In the genomic region with DNA sequence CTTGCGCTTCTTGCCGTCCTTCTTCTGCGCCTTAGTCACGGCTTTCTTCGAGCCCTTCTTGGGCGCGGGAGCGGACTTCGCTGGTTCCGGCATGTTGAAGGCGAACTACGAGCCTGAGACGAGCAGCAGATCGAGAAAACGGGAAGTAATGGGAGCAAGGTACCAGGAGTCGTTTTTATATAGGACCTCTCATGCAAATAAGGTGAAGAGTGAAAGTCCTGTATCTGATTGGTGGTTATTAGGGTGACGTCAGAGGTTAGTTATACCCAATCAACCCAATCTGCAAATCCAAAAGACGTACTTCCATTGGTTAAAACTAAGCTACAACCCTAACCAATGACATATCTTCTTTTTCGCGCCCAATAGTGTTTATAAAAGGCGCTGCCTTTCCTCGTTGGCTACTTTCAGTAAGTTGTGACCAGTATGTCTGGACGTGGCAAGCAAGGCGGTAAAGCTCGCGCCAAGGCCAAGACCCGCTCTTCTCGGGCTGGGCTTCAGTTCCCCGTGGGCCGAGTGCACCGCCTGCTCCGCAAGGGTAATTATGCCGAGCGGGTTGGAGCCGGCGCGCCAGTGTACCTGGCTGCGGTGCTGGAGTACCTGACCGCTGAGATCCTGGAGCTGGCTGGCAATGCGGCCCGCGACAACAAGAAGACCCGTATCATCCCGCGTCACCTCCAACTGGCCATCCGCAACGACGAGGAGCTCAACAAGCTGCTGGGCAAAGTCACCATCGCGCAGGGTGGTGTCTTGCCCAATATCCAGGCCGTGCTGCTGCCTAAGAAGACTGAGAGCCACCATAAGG, we compare ENCODE assay signal across 1 cellular context.
TF ChIP-seq lines count a peak whose summit lies in the region.

No MANE protein-coding gene starts in this region.

TF ChIP-seq in K562, 482 proteins besides CTCF, POLR2A, EP300 and RAD21 (continued from another document and continues in another):
- TF ChIP-seq, protein P1, sequence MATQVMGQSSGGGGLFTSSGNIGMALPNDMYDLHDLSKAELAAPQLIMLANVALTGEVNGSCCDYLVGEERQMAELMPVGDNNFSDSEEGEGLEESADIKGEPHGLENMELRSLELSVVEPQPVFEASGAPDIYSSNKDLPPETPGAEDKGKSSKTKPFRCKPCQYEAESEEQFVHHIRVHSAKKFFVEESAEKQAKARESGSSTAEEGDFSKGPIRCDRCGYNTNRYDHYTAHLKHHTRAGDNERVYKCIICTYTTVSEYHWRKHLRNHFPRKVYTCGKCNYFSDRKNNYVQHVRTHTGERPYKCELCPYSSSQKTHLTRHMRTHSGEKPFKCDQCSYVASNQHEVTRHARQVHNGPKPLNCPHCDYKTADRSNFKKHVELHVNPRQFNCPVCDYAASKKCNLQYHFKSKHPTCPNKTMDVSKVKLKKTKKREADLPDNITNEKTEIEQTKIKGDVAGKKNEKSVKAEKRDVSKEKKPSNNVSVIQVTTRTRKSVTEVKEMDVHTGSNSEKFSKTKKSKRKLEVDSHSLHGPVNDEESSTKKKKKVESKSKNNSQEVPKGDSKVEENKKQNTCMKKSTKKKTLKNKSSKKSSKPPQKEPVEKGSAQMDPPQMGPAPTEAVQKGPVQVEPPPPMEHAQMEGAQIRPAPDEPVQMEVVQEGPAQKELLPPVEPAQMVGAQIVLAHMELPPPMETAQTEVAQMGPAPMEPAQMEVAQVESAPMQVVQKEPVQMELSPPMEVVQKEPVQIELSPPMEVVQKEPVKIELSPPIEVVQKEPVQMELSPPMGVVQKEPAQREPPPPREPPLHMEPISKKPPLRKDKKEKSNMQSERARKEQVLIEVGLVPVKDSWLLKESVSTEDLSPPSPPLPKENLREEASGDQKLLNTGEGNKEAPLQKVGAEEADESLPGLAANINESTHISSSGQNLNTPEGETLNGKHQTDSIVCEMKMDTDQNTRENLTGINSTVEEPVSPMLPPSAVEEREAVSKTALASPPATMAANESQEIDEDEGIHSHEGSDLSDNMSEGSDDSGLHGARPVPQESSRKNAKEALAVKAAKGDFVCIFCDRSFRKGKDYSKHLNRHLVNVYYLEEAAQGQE (CRISPR knock-in tag; IDR thresholded peaks at IDR 0.05; ENCODE audit: low read depth): peak; percentile 83
- TF ChIP-seq, protein P2, sequence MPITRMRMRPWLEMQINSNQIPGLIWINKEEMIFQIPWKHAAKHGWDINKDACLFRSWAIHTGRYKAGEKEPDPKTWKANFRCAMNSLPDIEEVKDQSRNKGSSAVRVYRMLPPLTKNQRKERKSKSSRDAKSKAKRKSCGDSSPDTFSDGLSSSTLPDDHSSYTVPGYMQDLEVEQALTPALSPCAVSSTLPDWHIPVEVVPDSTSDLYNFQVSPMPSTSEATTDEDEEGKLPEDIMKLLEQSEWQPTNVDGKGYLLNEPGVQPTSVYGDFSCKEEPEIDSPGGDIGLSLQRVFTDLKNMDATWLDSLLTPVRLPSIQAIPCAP (CRISPR knock-in tag; IDR thresholded peaks at IDR 0.05; ENCODE audit: borderline replicate concordance): peak; percentile 90
- TF ChIP-seq SP1 (CRISPR knock-in tag; IDR thresholded peaks at IDR 0.05) (peak; percentile 97), BCOR (IDR thresholded peaks at IDR 0.05) (peak; percentile 68), HMGN3 (IDR thresholded peaks at IDR 0.05; ENCODE audit: borderline replicate concordance, extremely low read depth, insufficient read length, low read depth, low read length) (no peak), BRCA1 (IDR thresholded peaks at IDR 0.05) (no peak), BRCA1 (CRISPR knock-in tag; IDR thresholded peaks at IDR 0.05) (no peak), STAT5B (CRISPR knock-in tag; IDR thresholded peaks at IDR 0.05) (no peak), TAF1 (IDR thresholded peaks at IDR 0.05; ENCODE audit: control insufficient read depth, extremely low read depth, insufficient read depth, low read length, severe bottlenecking) (peak; percentile 97), SNIP1 (IDR thresholded peaks at IDR 0.05; ENCODE audit: low read depth) (no peak; the same call in 1 of the 2 replicates), MEF2A (IDR thresholded peaks at IDR 0.05; ENCODE audit: control insufficient read depth, low read depth, low read length) (peak; percentile 65), ADNP (tag; IDR thresholded peaks at IDR 0.05) (no peak), SREBF1 (IDR thresholded peaks at IDR 0.05; ENCODE audit: borderline replicate concordance, low read depth, low read length) (no peak), LEF1 (IDR thresholded peaks at IDR 0.05) (no peak; the same call in 1 of the 2 replicates), RBM17 (IDR thresholded peaks at IDR 0.05; ENCODE audit: borderline replicate concordance, low read depth, low read length) (no peak), MYC (IDR thresholded peaks at IDR 0.05; ENCODE audit: low read depth, low read length) (peak; percentile 85), MYC (CRISPR knock-in tag; IDR thresholded peaks at IDR 0.05; ENCODE audit: borderline replicate concordance, low read depth) (0 out of 2 replicates have a peak, but pooled peaks have one; percentile 48), KDM5B (IDR thresholded peaks at IDR 0.05; ENCODE audit: insufficient replicate concordance, low read depth, low read length) (peak; percentile 99), PHTF2 (CRISPR knock-in tag; IDR thresholded peaks at IDR 0.05) (peak; percentile 64; the same call in 1 of the 2 replicates), TCF7L2 (IDR thresholded peaks at IDR 0.05; ENCODE audit: low read depth, low read length) (no peak), ZNF232 (CRISPR knock-in tag; IDR thresholded peaks at IDR 0.05) (peak; percentile 77; the same call in 1 of the 2 replicates)
- TF ChIP-seq, protein P3, sequence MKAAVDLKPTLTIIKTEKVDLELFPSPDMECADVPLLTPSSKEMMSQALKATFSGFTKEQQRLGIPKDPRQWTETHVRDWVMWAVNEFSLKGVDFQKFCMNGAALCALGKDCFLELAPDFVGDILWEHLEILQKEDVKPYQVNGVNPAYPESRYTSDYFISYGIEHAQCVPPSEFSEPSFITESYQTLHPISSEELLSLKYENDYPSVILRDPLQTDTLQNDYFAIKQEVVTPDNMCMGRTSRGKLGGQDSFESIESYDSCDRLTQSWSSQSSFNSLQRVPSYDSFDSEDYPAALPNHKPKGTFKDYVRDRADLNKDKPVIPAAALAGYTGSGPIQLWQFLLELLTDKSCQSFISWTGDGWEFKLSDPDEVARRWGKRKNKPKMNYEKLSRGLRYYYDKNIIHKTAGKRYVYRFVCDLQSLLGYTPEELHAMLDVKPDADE (conservative IDR thresholded peaks at IDR 0.05; ENCODE audit: control insufficient read depth, low read depth, low read length): peak; percentile 95; the same call in 1 of the 2 replicates
- TF ChIP-seq, protein P4, sequence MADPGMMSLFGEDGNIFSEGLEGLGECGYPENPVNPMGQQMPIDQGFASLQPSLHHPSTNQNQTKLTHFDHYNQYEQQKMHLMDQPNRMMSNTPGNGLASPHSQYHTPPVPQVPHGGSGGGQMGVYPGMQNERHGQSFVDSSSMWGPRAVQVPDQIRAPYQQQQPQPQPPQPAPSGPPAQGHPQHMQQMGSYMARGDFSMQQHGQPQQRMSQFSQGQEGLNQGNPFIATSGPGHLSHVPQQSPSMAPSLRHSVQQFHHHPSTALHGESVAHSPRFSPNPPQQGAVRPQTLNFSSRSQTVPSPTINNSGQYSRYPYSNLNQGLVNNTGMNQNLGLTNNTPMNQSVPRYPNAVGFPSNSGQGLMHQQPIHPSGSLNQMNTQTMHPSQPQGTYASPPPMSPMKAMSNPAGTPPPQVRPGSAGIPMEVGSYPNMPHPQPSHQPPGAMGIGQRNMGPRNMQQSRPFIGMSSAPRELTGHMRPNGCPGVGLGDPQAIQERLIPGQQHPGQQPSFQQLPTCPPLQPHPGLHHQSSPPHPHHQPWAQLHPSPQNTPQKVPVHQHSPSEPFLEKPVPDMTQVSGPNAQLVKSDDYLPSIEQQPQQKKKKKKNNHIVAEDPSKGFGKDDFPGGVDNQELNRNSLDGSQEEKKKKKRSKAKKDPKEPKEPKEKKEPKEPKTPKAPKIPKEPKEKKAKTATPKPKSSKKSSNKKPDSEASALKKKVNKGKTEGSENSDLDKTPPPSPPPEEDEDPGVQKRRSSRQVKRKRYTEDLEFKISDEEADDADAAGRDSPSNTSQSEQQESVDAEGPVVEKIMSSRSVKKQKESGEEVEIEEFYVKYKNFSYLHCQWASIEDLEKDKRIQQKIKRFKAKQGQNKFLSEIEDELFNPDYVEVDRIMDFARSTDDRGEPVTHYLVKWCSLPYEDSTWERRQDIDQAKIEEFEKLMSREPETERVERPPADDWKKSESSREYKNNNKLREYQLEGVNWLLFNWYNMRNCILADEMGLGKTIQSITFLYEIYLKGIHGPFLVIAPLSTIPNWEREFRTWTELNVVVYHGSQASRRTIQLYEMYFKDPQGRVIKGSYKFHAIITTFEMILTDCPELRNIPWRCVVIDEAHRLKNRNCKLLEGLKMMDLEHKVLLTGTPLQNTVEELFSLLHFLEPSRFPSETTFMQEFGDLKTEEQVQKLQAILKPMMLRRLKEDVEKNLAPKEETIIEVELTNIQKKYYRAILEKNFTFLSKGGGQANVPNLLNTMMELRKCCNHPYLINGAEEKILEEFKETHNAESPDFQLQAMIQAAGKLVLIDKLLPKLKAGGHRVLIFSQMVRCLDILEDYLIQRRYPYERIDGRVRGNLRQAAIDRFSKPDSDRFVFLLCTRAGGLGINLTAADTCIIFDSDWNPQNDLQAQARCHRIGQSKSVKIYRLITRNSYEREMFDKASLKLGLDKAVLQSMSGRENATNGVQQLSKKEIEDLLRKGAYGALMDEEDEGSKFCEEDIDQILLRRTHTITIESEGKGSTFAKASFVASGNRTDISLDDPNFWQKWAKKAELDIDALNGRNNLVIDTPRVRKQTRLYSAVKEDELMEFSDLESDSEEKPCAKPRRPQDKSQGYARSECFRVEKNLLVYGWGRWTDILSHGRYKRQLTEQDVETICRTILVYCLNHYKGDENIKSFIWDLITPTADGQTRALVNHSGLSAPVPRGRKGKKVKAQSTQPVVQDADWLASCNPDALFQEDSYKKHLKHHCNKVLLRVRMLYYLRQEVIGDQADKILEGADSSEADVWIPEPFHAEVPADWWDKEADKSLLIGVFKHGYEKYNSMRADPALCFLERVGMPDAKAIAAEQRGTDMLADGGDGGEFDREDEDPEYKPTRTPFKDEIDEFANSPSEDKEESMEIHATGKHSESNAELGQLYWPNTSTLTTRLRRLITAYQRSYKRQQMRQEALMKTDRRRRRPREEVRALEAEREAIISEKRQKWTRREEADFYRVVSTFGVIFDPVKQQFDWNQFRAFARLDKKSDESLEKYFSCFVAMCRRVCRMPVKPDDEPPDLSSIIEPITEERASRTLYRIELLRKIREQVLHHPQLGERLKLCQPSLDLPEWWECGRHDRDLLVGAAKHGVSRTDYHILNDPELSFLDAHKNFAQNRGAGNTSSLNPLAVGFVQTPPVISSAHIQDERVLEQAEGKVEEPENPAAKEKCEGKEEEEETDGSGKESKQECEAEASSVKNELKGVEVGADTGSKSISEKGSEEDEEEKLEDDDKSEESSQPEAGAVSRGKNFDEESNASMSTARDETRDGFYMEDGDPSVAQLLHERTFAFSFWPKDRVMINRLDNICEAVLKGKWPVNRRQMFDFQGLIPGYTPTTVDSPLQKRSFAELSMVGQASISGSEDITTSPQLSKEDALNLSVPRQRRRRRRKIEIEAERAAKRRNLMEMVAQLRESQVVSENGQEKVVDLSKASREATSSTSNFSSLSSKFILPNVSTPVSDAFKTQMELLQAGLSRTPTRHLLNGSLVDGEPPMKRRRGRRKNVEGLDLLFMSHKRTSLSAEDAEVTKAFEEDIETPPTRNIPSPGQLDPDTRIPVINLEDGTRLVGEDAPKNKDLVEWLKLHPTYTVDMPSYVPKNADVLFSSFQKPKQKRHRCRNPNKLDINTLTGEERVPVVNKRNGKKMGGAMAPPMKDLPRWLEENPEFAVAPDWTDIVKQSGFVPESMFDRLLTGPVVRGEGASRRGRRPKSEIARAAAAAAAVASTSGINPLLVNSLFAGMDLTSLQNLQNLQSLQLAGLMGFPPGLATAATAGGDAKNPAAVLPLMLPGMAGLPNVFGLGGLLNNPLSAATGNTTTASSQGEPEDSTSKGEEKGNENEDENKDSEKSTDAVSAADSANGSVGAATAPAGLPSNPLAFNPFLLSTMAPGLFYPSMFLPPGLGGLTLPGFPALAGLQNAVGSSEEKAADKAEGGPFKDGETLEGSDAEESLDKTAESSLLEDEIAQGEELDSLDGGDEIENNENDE (IDR thresholded peaks at IDR 0.05; ENCODE audit: low read depth, low read length): peak; percentile 81
- TF ChIP-seq, protein P5, sequence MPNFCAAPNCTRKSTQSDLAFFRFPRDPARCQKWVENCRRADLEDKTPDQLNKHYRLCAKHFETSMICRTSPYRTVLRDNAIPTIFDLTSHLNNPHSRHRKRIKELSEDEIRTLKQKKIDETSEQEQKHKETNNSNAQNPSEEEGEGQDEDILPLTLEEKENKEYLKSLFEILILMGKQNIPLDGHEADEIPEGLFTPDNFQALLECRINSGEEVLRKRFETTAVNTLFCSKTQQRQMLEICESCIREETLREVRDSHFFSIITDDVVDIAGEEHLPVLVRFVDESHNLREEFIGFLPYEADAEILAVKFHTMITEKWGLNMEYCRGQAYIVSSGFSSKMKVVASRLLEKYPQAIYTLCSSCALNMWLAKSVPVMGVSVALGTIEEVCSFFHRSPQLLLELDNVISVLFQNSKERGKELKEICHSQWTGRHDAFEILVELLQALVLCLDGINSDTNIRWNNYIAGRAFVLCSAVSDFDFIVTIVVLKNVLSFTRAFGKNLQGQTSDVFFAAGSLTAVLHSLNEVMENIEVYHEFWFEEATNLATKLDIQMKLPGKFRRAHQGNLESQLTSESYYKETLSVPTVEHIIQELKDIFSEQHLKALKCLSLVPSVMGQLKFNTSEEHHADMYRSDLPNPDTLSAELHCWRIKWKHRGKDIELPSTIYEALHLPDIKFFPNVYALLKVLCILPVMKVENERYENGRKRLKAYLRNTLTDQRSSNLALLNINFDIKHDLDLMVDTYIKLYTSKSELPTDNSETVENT (CRISPR knock-in tag; IDR thresholded peaks at IDR 0.05): peak; percentile 98
